In the genomic region with DNA sequence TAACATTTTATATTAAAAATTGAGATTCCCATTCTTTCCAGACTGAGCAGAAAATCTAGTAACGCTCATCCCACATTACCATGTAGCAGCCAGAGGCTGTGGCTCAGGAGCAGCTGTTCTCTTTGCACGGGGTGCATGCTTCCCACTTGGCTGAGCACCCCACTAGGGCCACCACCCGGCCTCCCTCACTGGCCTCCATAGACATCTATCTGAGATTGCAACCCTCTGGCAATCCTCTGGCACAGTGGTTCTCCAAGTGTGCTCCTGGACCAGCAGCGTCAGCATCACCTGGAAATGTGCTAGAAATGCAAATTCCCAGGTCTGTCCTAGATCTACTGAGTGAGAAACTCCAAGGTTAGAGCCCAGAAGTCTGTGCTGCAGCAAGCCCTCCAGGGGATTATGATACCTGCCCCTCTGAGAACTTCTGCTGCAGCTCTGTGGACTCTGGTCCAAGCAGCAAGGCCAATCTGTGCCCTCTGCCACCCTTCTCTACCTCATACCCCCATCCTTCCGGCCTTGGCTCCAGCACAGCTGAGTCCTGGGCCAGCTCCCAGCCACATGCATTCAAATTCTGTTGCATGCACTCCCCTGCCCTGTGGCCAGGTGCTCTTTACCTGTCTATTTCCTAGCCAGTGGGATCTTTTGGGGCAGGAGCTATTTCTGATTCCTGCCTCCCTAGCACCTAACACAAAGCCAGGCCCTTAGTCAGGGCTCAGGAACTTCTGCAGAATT, we compare ENCODE assay signal across 18 cellular contexts.
"Had no signal": no experiment of that assay in that cellular context is flagged by ENCODE, and none has a peak within 500 bp of the region (broad histone marks: within the 10 kb centered on the region; RNA-seq: fewer than 3 reads in every experiment).

No MANE protein-coding gene starts in this region.

- H3K27ac ChIP-seq: ascending aorta, SJSA1 had no signal

- H3K4me1 ChIP-seq: ascending aorta, SJSA1 had no signal

- DNase-seq: activated CD4-positive, alpha-beta memory T cell treated with anti-CD3 and anti-CD28 coated beads, Interleukin-2, amount 10 ng/mL, durations not matched to agents 7 days and 5 days; activated CD4-positive, alpha-beta T cell treated with anti-CD3 and anti-CD28 coated beads, Interleukin-2, amount 50 U/mL, for 1 hour; activated T-cell treated with anti-CD3 and anti-CD28 coated beads, Interleukin-2, amount 50 U/mL, for 1 hour; IMR-90; Kasumi-1; KBM-7; NCI-H1048; NCI-H146; NCI-H187 treated with DMSO at 0.1 percent for 48 hours; NCI-H2081 treated with DMSO at 0.1 percent for 48 hours; NCI-H446; NCI-H524; SHP77; T-helper 9 cell had no signal

- H3K36me3 ChIP-seq: ascending aorta, SJSA1 had no signal

- H3K27me3 ChIP-seq: ascending aorta, SJSA1 had no signal

- H3K4me3 ChIP-seq: ascending aorta, SJSA1 had no signal

- ATAC-seq: SK-N-SH treated with all-trans-retinoic acid at 6 μM for 48 hours, WTC11 had no signal

- H3K9me3 ChIP-seq: ascending aorta, SJSA1 had no signal
